25 cellular contexts compared by ENCODE assay signal in the genomic region with DNA sequence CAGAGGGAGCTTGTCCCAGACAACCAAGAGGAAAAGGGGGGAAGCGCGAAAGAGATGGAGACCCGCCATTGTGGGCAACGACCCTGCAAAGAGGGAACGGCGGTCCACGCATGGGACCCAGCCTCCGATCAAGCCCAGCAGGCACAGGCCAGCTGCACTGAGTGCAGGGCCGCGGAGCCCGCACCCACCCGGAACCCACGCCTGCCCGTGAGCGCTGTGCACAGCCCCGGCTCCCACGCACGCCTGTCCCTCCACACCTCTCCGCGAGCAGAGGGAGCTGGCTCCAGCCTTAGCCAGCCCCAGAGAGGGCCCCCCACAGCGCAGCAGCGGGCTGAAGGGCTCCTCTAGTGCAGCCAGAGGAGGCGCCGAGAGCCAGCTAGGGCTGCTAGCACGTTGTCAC.
"Had no signal": no experiment of that assay in that cellular context is flagged by ENCODE, and none has a peak within 500 bp of the region (broad histone marks: within the 10 kb centered on the region; RNA-seq: fewer than 3 reads in every experiment).

No MANE protein-coding gene starts in this region.

- ATAC-seq: foreskin keratinocyte; gastroesophageal sphincter; left cardiac atrium; left lung; naive thymus-derived CD8-positive, alpha-beta T cell had no signal

- H3K4me3 ChIP-seq: coronary artery, esophagus muscularis mucosa, gastroesophageal sphincter, heart left ventricle, hepatocyte, left lung, right lobe of liver, transverse colon, vagina had no signal

- H3K36me3 ChIP-seq: esophagus muscularis mucosa, gastroesophageal sphincter, heart left ventricle, left lung, neutrophil, right lobe of liver, transverse colon, vagina had no signal

- H3K4me1 Mint-ChIP-seq: mesothelial cell of epicardium; naive thymus-derived CD8-positive, alpha-beta T cell; nephron progenitor cell had no signal

- H3K4me1 ChIP-seq: esophagus muscularis mucosa, foreskin keratinocyte, gastroesophageal sphincter, heart left ventricle, left lung, parathyroid adenoma, right lobe of liver, transverse colon, vagina had no signal

- H3K27me3 ChIP-seq: esophagus muscularis mucosa, foreskin keratinocyte, gastroesophageal sphincter, heart left ventricle, hepatocyte, left lung, neutrophil, right lobe of liver, transverse colon, vagina had no signal

- H3K36me3 Mint-ChIP-seq: mesothelial cell of epicardium had no signal

- H3K27ac ChIP-seq: coronary artery, esophagus muscularis mucosa, foreskin keratinocyte, gastroesophageal sphincter, heart left ventricle, hepatocyte, left lung, neutrophil, parathyroid adenoma, right lobe of liver, transverse colon, vagina had no signal

- H3K4me2 ChIP-seq: hepatocyte had no signal

- H3K27ac Mint-ChIP-seq: mesothelial cell of epicardium; naive thymus-derived CD8-positive, alpha-beta T cell; nephron progenitor cell; progenitor cell of endocrine pancreas had no signal

- H3K9me3 ChIP-seq: neutrophil, right lobe of liver, transverse colon, vagina had no signal

- FAIRE-seq: endothelial cell of umbilical vein, small intestine had no signal

- H3K27me3 Mint-ChIP-seq: naive thymus-derived CD8-positive, alpha-beta T cell; progenitor cell of endocrine pancreas had no signal

- H3K4me3 Mint-ChIP-seq: mesothelial cell of epicardium; naive thymus-derived CD8-positive, alpha-beta T cell; nephron progenitor cell had no signal

- H3K9ac ChIP-seq: parathyroid adenoma had no signal

- H2AFZ ChIP-seq: hepatocyte, parathyroid adenoma had no signal

- DNase-seq: dermis blood vessel endothelial cell; effector memory CD4-positive, alpha-beta T cell; foreskin keratinocyte; heart left ventricle; left cardiac atrium; mesenchymal stem cell; naive thymus-derived CD8-positive, alpha-beta T cell; nephron progenitor cell; right lobe of liver; small intestine; stimulated activated CD4-positive, alpha-beta T cell treated with anti-CD3 and anti-CD28 coated beads, Interleukin-15, amount 100 ng/mL, for 24 hours; stimulated activated CD4-positive, alpha-beta T cell treated with anti-CD3 and anti-CD28 coated beads, Interleukin-2, amount 100 ng/mL, for 48 hours; stimulated activated naive CD4-positive, alpha-beta T cell treated with Interleukin-2 at 50 U/mL for 16 hours; transverse colon had no signal

- H3K79me2 ChIP-seq: hepatocyte, parathyroid adenoma had no signal
